9 cellular contexts compared by ENCODE assay signal in genomic region chr9:93064392-93065124, GRCh38. TPM values are rescaled to one million over a fixed set of nuclear protein-coding genes. Genes with fewer than 3 reads are reported as not detected.
DNase-seq lines count a peak whose midpoint lies in the region; ATAC-seq, FAIRE-seq and TF ChIP-seq lines count a peak whose summit lies in the region.
"Had no signal": no experiment of that assay in that cellular context is flagged by ENCODE, and none has a peak within 500 bp of the region (broad histone marks: within the 10 kb centered on the region; RNA-seq: fewer than 3 reads in every experiment).

No MANE protein-coding gene starts in this region.

- H3K4me3 ChIP-seq in astrocyte (ENCODE audit: insufficient read depth, low read depth, low read length), result no peak overlapping the region

- no peaks in the 10 kb centered on the region for H3K9me3 ChIP-seq in astrocyte (ENCODE audit: insufficient read depth, low read depth, low read length)

- H3K4me3 Mint-ChIP-seq in astrocyte (ENCODE audit: unreplicated experiment) (no peak overlapping the region), HFFc6 (no peak overlapping the region)

- TF ChIP-seq CTCF in astrocyte (IDR thresholded peaks at IDR 0.05; ENCODE audit: insufficient read depth, low read depth, low read length) (no peak), HFFc6 (IDR thresholded peaks at IDR 0.05) (no peak)

- FAIRE-seq in astrocyte (lab: Jason Lieb, UNC), result no peak
- FAIRE-seq: endothelial cell of umbilical vein had no signal

- peak overlapping the region; percentile 5 for H2AFZ ChIP-seq in astrocyte (ENCODE audit: low read depth, low read length)

- H4K20me1 ChIP-seq in astrocyte (ENCODE audit: insufficient read depth, low read length), result no peaks in the 10 kb centered on the region

- DNase-seq in CD1c-positive myeloid dendritic cell (ENCODE audit: extremely low spot score), result peak; percentile 69
- DNase-seq in T-helper 22 cell (ENCODE audit: low read depth), result peak; percentile 85
- peak; percentile 39 for DNase-seq in astrocyte (ENCODE audit: low read depth)
- DNase-seq in stimulated activated CD4-positive, alpha-beta T cell treated with anti-CD3 and anti-CD28 coated beads, Interleukin-12 subunit alpha, Interleukin-12 subunit beta, amount 100 ng/mL, for 48 hours (ENCODE audit: low read depth in 2 of 3, low spot score in 1 of 3), result peak; percentile 80 to 91 (median 87)
- DNase-seq in EL, result no peak
- DNase-seq in HFFc6, result no peak

- no peak overlapping the region for H3K27ac Mint-ChIP-seq in astrocyte (ENCODE audit: unreplicated experiment)
- no peak overlapping the region for H3K27ac Mint-ChIP-seq in HFFc6

- H3K4me1 Mint-ChIP-seq in astrocyte (ENCODE audit: low read depth, unreplicated experiment), result no peaks in the 10 kb centered on the region
- peaks cover 17% of the 10 kb centered on the region for H3K4me1 Mint-ChIP-seq in HFFc6 (ENCODE audit: low read depth)

- ATAC-seq in GM19463 (IDR thresholded peaks at IDR 0.05; ENCODE audit: unreplicated experiment) (peak; percentile 89), HG03565 (IDR thresholded peaks at IDR 0.05; ENCODE audit: unreplicated experiment) (peak; percentile 92)

- H3K4me1 ChIP-seq in astrocyte (ENCODE audit: insufficient read depth, low read length), result peaks cover 7% of the 10 kb centered on the region

- H3K27me3 Mint-ChIP-seq in astrocyte (ENCODE audit: low read depth, unreplicated experiment), result peaks cover 31% of the 10 kb centered on the region
- H3K27me3 Mint-ChIP-seq in HFFc6 (ENCODE audit: insufficient read depth), result peaks cover 21% of the 10 kb centered on the region

- H3K36me3 Mint-ChIP-seq in astrocyte (ENCODE audit: low read depth, unreplicated experiment) (no peaks in the 10 kb centered on the region), HFFc6 (ENCODE audit: low read depth) (no peaks in the 10 kb centered on the region)

- no peak overlapping the region for H3K9ac ChIP-seq in astrocyte (ENCODE audit: low read length)

- no peak overlapping the region for H3K27ac ChIP-seq in astrocyte (ENCODE audit: low read depth, low read length)

- H3K9me3 Mint-ChIP-seq in astrocyte (ENCODE audit: unreplicated experiment) (no peaks in the 10 kb centered on the region), HFFc6 (no peaks in the 10 kb centered on the region)

- H3K79me2 ChIP-seq in astrocyte (ENCODE audit: insufficient read depth, low read length), result no peaks in the 10 kb centered on the region

- peaks cover 2% of the 10 kb centered on the region for H3K27me3 ChIP-seq in astrocyte (ENCODE audit: insufficient read depth, low read length)

- no peak overlapping the region for H3K4me2 ChIP-seq in astrocyte (ENCODE audit: low read length)

- no peaks in the 10 kb centered on the region for H3K36me3 ChIP-seq in astrocyte (ENCODE audit: insufficient read depth, low read length)

RNA-seq across cellular contexts. Expression of gene SUSD3, which starts 6.1 kb away (rescaled TPM):
- not detected in 2 replicates for total RNA-seq in astrocyte
- total RNA-seq in HFFc6 (2021; fragmentation: NEBNext Ultra II Directional; extraction: Animal tissue kit (Norgen Biotek cat#: 25700)), result under 1 TPM in 2 of 6 experiments, not detected in 4; 0.28 to 0.76 TPM
- total RNA-seq: endothelial cell of umbilical vein had no signal

RNA-seq across cellular contexts. Expression of gene CARD19, which starts 31.5 kb away (rescaled TPM):
- 33.8 and 36.3 TPM in 2 replicates for total RNA-seq in astrocyte
- total RNA-seq in HFFc6 (2021; fragmentation: NEBNext Ultra II Directional; extraction: Animal tissue kit (Norgen Biotek cat#: 25700)), result 10 to 100 TPM; 35.3 to 40.6 (median 37.9) TPM

Comparison
In these comparisons a context has a peak if more than half of its experiments do, and no peak if none do; other contexts are left out.
1. DNase-seq: peak in CD1c-positive myeloid dendritic cell (single experiment), T-helper 22 cell (single experiment), astrocyte (single experiment) and stimulated activated CD4-positive, alpha-beta T cell treated with anti-CD3 and anti-CD28 coated beads, Interleukin-12 subunit alpha, Interleukin-12 subunit beta, amount 100 ng/mL, for 48 hours (3 of 3); none in EL (single experiment) and HFFc6 (single experiment).